27 cellular contexts compared by ENCODE assay signal in genomic region chr12:13229504-13229903, GRCh38. TPM values are rescaled to one million over a fixed set of nuclear protein-coding genes. Genes with fewer than 3 reads are reported as not detected.
DNase-seq lines count a peak whose midpoint lies in the region; ATAC-seq and TF ChIP-seq lines count a peak whose summit lies in the region.
"Had no signal": no experiment of that assay in that cellular context is flagged by ENCODE, and none has a peak within 500 bp of the region (broad histone marks: within the 10 kb centered on the region; RNA-seq: fewer than 3 reads in every experiment).

No MANE protein-coding gene starts in this region.

- H3K4me2 ChIP-seq in GM23338: no peak overlapping the region
- H3K4me2 ChIP-seq in Loucy (ENCODE audit: low read depth, low read length, poor library complexity, severe bottlenecking): no peak overlapping the region
- no peak overlapping the region for H3K4me2 ChIP-seq in neural cell (ENCODE audit: low read length)
- H3K4me2 ChIP-seq: BLaER1 had no signal

- no peaks in the 10 kb centered on the region for H3K4me1 ChIP-seq in GM23338 (ENCODE audit: insufficient read depth)
- no peaks in the 10 kb centered on the region for H3K4me1 ChIP-seq in Loucy (ENCODE audit: insufficient read depth, low read length, poor library complexity, severe bottlenecking)
- no peaks in the 10 kb centered on the region; the same call in 1 of the 2 replicates for H3K4me1 ChIP-seq in SJCRH30
- H3K4me1 ChIP-seq: BLaER1, prostate gland, uterus had no signal

- TF ChIP-seq CTCF in GM23338 (conservative IDR thresholded peaks at IDR 0.05; ENCODE audit: low read depth in 2 of 2): peak in 1 of 2 experiments; percentile 31; a peak in 2 of 4 replicates
- 0 out of 2 replicates have a peak, but pooled peaks have one; percentile 12 for TF ChIP-seq CTCF in Loucy (conservative IDR thresholded peaks at IDR 0.05; ENCODE audit: low read length)
- no peak for TF ChIP-seq CTCF in neural cell (IDR thresholded peaks at IDR 0.05; ENCODE audit: poor library complexity, severe bottlenecking)

- TF ChIP-seq RAD21 in neural cell (conservative IDR thresholded peaks at IDR 0.05): peak; percentile 46

- H3K4me3 ChIP-seq in GM23338: no peak overlapping the region
- H3K4me3 ChIP-seq in Loucy (ENCODE audit: low read length, poor library complexity, severe bottlenecking): no peak overlapping the region
- H3K4me3 ChIP-seq in neural cell (ENCODE audit: low read length): no peak overlapping the region
- no peak overlapping the region for H3K4me3 ChIP-seq in SJCRH30
- H3K4me3 ChIP-seq: BLaER1, coronary artery, prostate gland, thoracic aorta, uterus had no signal

- H3K27ac Mint-ChIP-seq in GM23338: no peak overlapping the region
- no peak overlapping the region for H3K27ac Mint-ChIP-seq in activated naive CD4-positive, alpha-beta T cell treated with anti-CD3 and anti-CD28 coated beads, Interleukin-2, amount 10 ng/mL, durations not matched to agents 7 days and 5 days
- H3K27ac Mint-ChIP-seq: activated CD4-positive, alpha-beta memory T cell treated with anti-CD3 and anti-CD28 coated beads for 36 hours; naive B cell; stimulated activated naive CD8-positive, alpha-beta T cell treated with anti-CD3 and anti-CD28 coated beads, Interleukin-15, amount 100 ng/mL, for 72 hours had no signal

- H3F3A ChIP-seq in GM23338 (replicated peaks; ENCODE audit: low read depth) (no peaks in the 10 kb centered on the region), Loucy (ENCODE audit: low read depth) (no peaks in the 10 kb centered on the region), neural cell (ENCODE audit: insufficient read depth, low read length, poor library complexity, severe bottlenecking) (no peaks in the 10 kb centered on the region)

- no peak for TF ChIP-seq EP300 in neural cell (conservative IDR thresholded peaks at IDR 0.05; ENCODE audit: poor library complexity, severe bottlenecking)

- H4K20me1 ChIP-seq in GM23338 (replicated peaks; ENCODE audit: insufficient read depth): no peaks in the 10 kb centered on the region
- no peaks in the 10 kb centered on the region for H4K20me1 ChIP-seq in Loucy (ENCODE audit: insufficient read depth, low read length, poor library complexity, severe bottlenecking)
- no peaks in the 10 kb centered on the region for H4K20me1 ChIP-seq in neural cell (ENCODE audit: insufficient read depth)
- H4K20me1 ChIP-seq: BLaER1 had no signal

- H3K4me1 Mint-ChIP-seq in GM23338: peaks cover 2% of the 10 kb centered on the region; the same call in 2 of the 3 replicates
- no peaks in the 10 kb centered on the region for H3K4me1 Mint-ChIP-seq in activated naive CD4-positive, alpha-beta T cell treated with anti-CD3 and anti-CD28 coated beads, Interleukin-2, amount 10 ng/mL, durations not matched to agents 7 days and 5 days
- H3K4me1 Mint-ChIP-seq: naive B cell; stimulated activated naive CD8-positive, alpha-beta T cell treated with anti-CD3 and anti-CD28 coated beads, Interleukin-15, amount 100 ng/mL, for 72 hours had no signal

- peaks cover 7% of the 10 kb centered on the region; the same call in 1 of the 3 replicates for H3K9me3 Mint-ChIP-seq in GM23338
- no peaks in the 10 kb centered on the region for H3K9me3 Mint-ChIP-seq in activated naive CD4-positive, alpha-beta T cell treated with anti-CD3 and anti-CD28 coated beads, Interleukin-2, amount 10 ng/mL, durations not matched to agents 7 days and 5 days
- H3K9me3 Mint-ChIP-seq: stimulated activated naive CD8-positive, alpha-beta T cell treated with anti-CD3 and anti-CD28 coated beads, Interleukin-15, amount 100 ng/mL, for 72 hours had no signal

- no peaks in the 10 kb centered on the region for H3K27me3 ChIP-seq in GM23338 (ENCODE audit: insufficient read depth)
- no peaks in the 10 kb centered on the region for H3K27me3 ChIP-seq in Loucy (ENCODE audit: insufficient read depth, low read length, poor library complexity, severe bottlenecking)
- H3K27me3 ChIP-seq in neural cell (ENCODE audit: insufficient read depth, low read depth, low read length): no peaks in the 10 kb centered on the region
- H3K27me3 ChIP-seq in SJCRH30: no peaks in the 10 kb centered on the region
- H3K27me3 ChIP-seq: BLaER1, uterus had no signal

- no peak overlapping the region for H3K9ac ChIP-seq in Loucy (ENCODE audit: low read depth, low read length, poor library complexity, severe bottlenecking)
- no peak overlapping the region for H3K9ac ChIP-seq in neural cell (ENCODE audit: low read length)
- H3K9ac ChIP-seq: BLaER1 had no signal

- DNase-seq in GM23338 (ENCODE audit: low spot score) (peak; percentile 15), ecto neural progenitor cell (ENCODE audit: low spot score) (peak; percentile 31), SJCRH30 (no peak)
- no peak for DNase-seq in activated naive CD4-positive, alpha-beta T cell treated with anti-CD3 and anti-CD28 coated beads, Interleukin-2, amount 10 ng/mL, durations not matched to agents 7 days and 5 days
- DNase-seq: activated CD4-positive, alpha-beta memory T cell treated with anti-CD3 and anti-CD28 coated beads for 36 hours; activated naive CD4-positive, alpha-beta T cell; DMS153; effector memory CD4-positive, alpha-beta T cell; midbrain; naive B cell; NCI-H1092 treated with DMSO at 0.1 percent for 48 hours; NCI-H187; NCI-H2227 treated with DMSO at 0.1 percent for 48 hours; nucleus accumbens; stimulated activated CD4-positive, alpha-beta T cell treated with anti-CD3 and anti-CD28 coated beads, Interleukin-12 subunit alpha, Interleukin-12 subunit beta, amount 100 ng/mL, for 4 hours; stimulated activated CD4-positive, alpha-beta T cell treated with anti-CD3 and anti-CD28 coated beads, Interleukin-2, amount 100 ng/mL, for 48 hours; stimulated activated naive CD8-positive, alpha-beta T cell treated with anti-CD3 and anti-CD28 coated beads, Interleukin-15, amount 100 ng/mL, for 72 hours; uterus had no signal

- H3K9me3 ChIP-seq in Loucy (ENCODE audit: insufficient read depth, low read depth, low read length) (no peaks in the 10 kb centered on the region), neural cell (ENCODE audit: low read length) (no peaks in the 10 kb centered on the region), SJCRH30 (replicated peaks) (no peaks in the 10 kb centered on the region)
- H3K9me3 ChIP-seq: prostate gland, thoracic aorta, uterus had no signal

- H3K79me2 ChIP-seq in GM23338 (replicated peaks; ENCODE audit: insufficient read depth) (no peaks in the 10 kb centered on the region), Loucy (ENCODE audit: insufficient read depth, low read length) (no peaks in the 10 kb centered on the region), neural cell (replicated peaks; ENCODE audit: insufficient read depth, low read length) (no peaks in the 10 kb centered on the region)

- ATAC-seq in GM23338: 0 out of 3 replicates have a peak, but pooled peaks have one; percentile 24
- no peak for ATAC-seq in GM18870 (IDR thresholded peaks at IDR 0.05; ENCODE audit: unreplicated experiment)
- ATAC-seq: activated CD4-positive, CD25-positive, alpha-beta regulatory T cell treated with anti-CD3 and anti-CD28 coated beads, Interleukin-2, amount 50 U/mL, for 24 hours; sciatic nerve; stimulated activated naive CD8-positive, alpha-beta T cell treated with anti-CD3 and anti-CD28 coated beads, Interleukin-15, amount 100 ng/mL, for 72 hours had no signal

- H3K36me3 Mint-ChIP-seq in GM23338 (ENCODE audit: low read depth): 0 out of 3 replicates have a peak, but pooled peaks cover 4% of the 10 kb centered on the region
- no peaks in the 10 kb centered on the region for H3K36me3 Mint-ChIP-seq in activated naive CD4-positive, alpha-beta T cell treated with anti-CD3 and anti-CD28 coated beads, Interleukin-2, amount 10 ng/mL, durations not matched to agents 7 days and 5 days
- H3K36me3 Mint-ChIP-seq: activated CD4-positive, alpha-beta memory T cell treated with anti-CD3 and anti-CD28 coated beads for 36 hours; naive B cell had no signal

- H3K9me2 ChIP-seq in GM23338 (ENCODE audit: insufficient read depth) (peaks cover 2% of the 10 kb centered on the region), Loucy (replicated peaks; ENCODE audit: low read depth, low read length) (no peaks in the 10 kb centered on the region), neural cell (ENCODE audit: insufficient read depth, low read length) (no peaks in the 10 kb centered on the region)

- H3K36me3 ChIP-seq in GM23338 (ENCODE audit: insufficient read depth) (no peaks in the 10 kb centered on the region), Loucy (ENCODE audit: insufficient read depth, low read length) (no peaks in the 10 kb centered on the region), neural cell (ENCODE audit: insufficient read depth, low read length) (no peaks in the 10 kb centered on the region), SJCRH30 (no peaks in the 10 kb centered on the region)
- H3K36me3 ChIP-seq: BLaER1, prostate gland, thoracic aorta, uterus had no signal

- H3K27me3 Mint-ChIP-seq in GM23338 (ENCODE audit: insufficient read depth, low read depth, poor library complexity): peaks cover 5% of the 10 kb centered on the region
- peaks cover 32% of the 10 kb centered on the region for H3K27me3 Mint-ChIP-seq in activated naive CD4-positive, alpha-beta T cell treated with anti-CD3 and anti-CD28 coated beads, Interleukin-2, amount 10 ng/mL, durations not matched to agents 7 days and 5 days

- H3K27ac ChIP-seq in GM23338 (ENCODE audit: low read depth) (no peak overlapping the region), neural cell (ENCODE audit: low read length) (no peak overlapping the region), SJCRH30 (no peak overlapping the region)
- H3K27ac ChIP-seq: BLaER1, coronary artery, prostate gland, thoracic aorta, uterus had no signal

- CTCF ChIA-PET in activated naive CD4-positive, alpha-beta T cell treated with anti-CD3 and anti-CD28 coated beads, Interleukin-2, amount 10 ng/mL, durations not matched to agents 7 days and 5 days (lab: Charles Lee): no interaction called here

- H2AFZ ChIP-seq in GM23338 (no peak overlapping the region), Loucy (ENCODE audit: low read length) (no peak overlapping the region), neural cell (ENCODE audit: low read depth, low read length) (no peak overlapping the region)

- H3K4me3 Mint-ChIP-seq in GM23338: no peak overlapping the region
- no peak overlapping the region for H3K4me3 Mint-ChIP-seq in activated naive CD4-positive, alpha-beta T cell treated with anti-CD3 and anti-CD28 coated beads, Interleukin-2, amount 10 ng/mL, durations not matched to agents 7 days and 5 days
- H3K4me3 Mint-ChIP-seq: activated CD4-positive, alpha-beta memory T cell treated with anti-CD3 and anti-CD28 coated beads for 36 hours; naive B cell; stimulated activated naive CD8-positive, alpha-beta T cell treated with anti-CD3 and anti-CD28 coated beads, Interleukin-15, amount 100 ng/mL, for 72 hours had no signal

TF ChIP-seq in GM23338, 12 proteins besides CTCF, POLR2A, EP300 and RAD21 (continues in another document):
- TF ChIP-seq JUNB (IDR thresholded peaks at IDR 0.05; ENCODE audit: unreplicated experiment): no peak
- TF ChIP-seq ZNF114 (CRISPR knock-in tag; IDR thresholded peaks at IDR 0.05): no peak

TF ChIP-seq in neural cell, 6 proteins besides CTCF, POLR2A, EP300 and RAD21 (continues in another document):
- peak; percentile 21 for TF ChIP-seq SMC3 (conservative IDR thresholded peaks at IDR 0.05; ENCODE audit: poor library complexity)

RNA-seq across cellular contexts. Expression of gene EMP1, which starts 33.0 kb away (rescaled TPM):
- 0.07 TPM in 1 of 2 replicates, not detected in the other for total RNA-seq in GM23338 (2014; rRNA removed; shearing (Covaris generic))
- polyA plus RNA-seq in GM23338 (2016; fragmentation: Nextera tagmentation; extraction: Ambion mirVana) (0.39 and 1.1 TPM in 2 replicates), neural cell (0.22 and 0.33 TPM in 2 replicates)
- polyA minus RNA-seq in neural cell: 0.69 and 1.2 TPM in 2 replicates
- total RNA-seq in SJCRH30 (2014; rRNA removed; shearing (Covaris generic)): 3.4 and 7.5 TPM in 2 replicates

Comparison
In these comparisons a context has a peak if more than half of its experiments do, and no peak if none do; other contexts are left out.
1. DNase-seq: peak in GM23338 (single experiment) and ecto neural progenitor cell (single experiment); none in activated naive CD4-positive, alpha-beta T cell treated with anti-CD3 and anti-CD28 coated beads, Interleukin-2, amount 10 ng/mL, durations not matched to agents 7 days and 5 days (single experiment) and SJCRH30 (0 of 2).